In the genomic region with DNA sequence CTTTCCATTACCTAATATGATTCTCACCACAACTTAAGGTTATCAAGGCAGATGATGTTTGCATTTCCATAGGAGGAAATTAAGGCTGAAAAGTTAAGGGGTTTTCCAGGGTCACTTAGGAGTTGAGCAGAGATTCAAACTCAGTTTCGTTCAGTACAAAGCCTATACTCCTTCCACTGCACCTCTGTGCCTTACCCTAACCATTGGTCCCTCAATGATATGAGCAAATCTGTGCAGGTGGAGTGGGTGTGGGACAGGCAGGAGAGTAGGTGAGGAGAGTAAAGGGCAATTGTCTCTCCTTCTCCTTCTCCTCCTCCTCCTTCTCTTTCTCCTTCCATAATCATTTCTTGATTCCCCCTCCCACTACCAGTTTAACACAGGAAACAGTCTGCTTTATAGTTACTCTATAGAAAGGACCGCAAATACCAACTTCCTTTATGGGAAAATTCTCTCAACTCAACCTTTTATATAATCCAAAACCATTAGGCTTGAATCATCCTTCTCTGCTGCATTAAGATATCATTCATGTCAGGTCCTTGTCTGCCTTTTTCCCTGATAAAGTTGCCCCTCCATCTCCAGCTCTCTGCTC, we compare ENCODE assay signal across 23 cellular contexts. TPM values are rescaled to one million over a fixed set of nuclear protein-coding genes. Genes with fewer than 3 reads are reported as not detected.
A peak's percentile ranks its signal among the peaks of the same experiment; 100 is the strongest.
DNase-seq lines count a peak whose midpoint lies in the region; ATAC-seq and TF ChIP-seq lines count a peak whose summit lies in the region.
"Had no signal": no experiment of that assay in that cellular context is flagged by ENCODE, and none has a peak within 500 bp of the region (broad histone marks: within the 10 kb centered on the region; RNA-seq: fewer than 3 reads in every experiment).

No MANE protein-coding gene starts in this region.

- DNase-seq in CD4-positive, CD25-positive, alpha-beta regulatory T cell = no peak
- DNase-seq in activated CD8-positive, alpha-beta T cell treated with anti-CD3 and anti-CD28 coated beads for 36 hours = peak; percentile 15
- DNase-seq in mesendoderm (no peak), NCI-H526 treated with DMSO at 0.1 percent for 48 hours (lab: John Stamatoyannopoulos, UW) (no peak), psoas muscle (no peak), esophagus muscularis mucosa (ENCODE audit: extremely low spot score) (no peak)
- DNase-seq: activated CD4-positive, CD25-positive, alpha-beta regulatory T cell; adrenal gland; DMS79 treated with DMSO at 0.1 percent for 48 hours; endodermal cell; kidney glomerular epithelial cell; naive B cell; NCI-H1417; NCI-H524; right lobe of liver; SK-N-SH; T-helper 9 cell; trophoblast cell had no signal

- no peak overlapping the region for H4K5ac ChIP-seq in mesendoderm (ENCODE audit: low read length)

- H3K9me3 ChIP-seq in BLaER1 (no peaks in the 10 kb centered on the region), psoas muscle (no peaks in the 10 kb centered on the region), esophagus muscularis mucosa (no peaks in the 10 kb centered on the region)
- H3K9me3 ChIP-seq in CD4-positive, CD25-positive, alpha-beta regulatory T cell (ENCODE audit: control insufficient read depth in 2 of 2, low read length in 2 of 2) = no peaks in the 10 kb centered on the region
- H3K9me3 ChIP-seq: adrenal gland, right lobe of liver, SK-N-SH had no signal

- H3K4me1 ChIP-seq in BLaER1 (peaks cover 24% of the 10 kb centered on the region), mesendoderm (ENCODE audit: control insufficient read depth, low read depth, low read length) (peaks cover 3% of the 10 kb centered on the region), psoas muscle (no peaks in the 10 kb centered on the region), esophagus muscularis mucosa (peaks cover 0 to 16% (median 10%) of the 10 kb centered on the region in 4 donors)
- no peaks in the 10 kb centered on the region for H3K4me1 ChIP-seq in CD4-positive, CD25-positive, alpha-beta regulatory T cell (ENCODE audit: control insufficient read depth, insufficient read depth, low read length, poor library complexity, severe bottlenecking)
- H3K4me1 ChIP-seq: adrenal gland, right lobe of liver had no signal

- peak overlapping the region; percentile 82 for H2AK5ac ChIP-seq in mesendoderm (ENCODE audit: low read length)

- POLR2A ChIA-PET in activated CD8-positive, alpha-beta T cell treated with anti-CD3 and anti-CD28 coated beads for 36 hours (lab: Charles Lee) = no interaction called here

- no peak overlapping the region for H3K18ac ChIP-seq in mesendoderm (ENCODE audit: low read length)

- H3K9ac ChIP-seq in BLaER1 (no peak overlapping the region), mesendoderm (ENCODE audit: low read length) (no peak overlapping the region)
- H3K9ac ChIP-seq: SK-N-SH had no signal

- H3K4me3 ChIP-seq in BLaER1 (no peak overlapping the region), mesendoderm (ENCODE audit: low read length) (no peak overlapping the region), psoas muscle (no peak overlapping the region), esophagus muscularis mucosa (no peak overlapping the region)
- no peak overlapping the region for H3K4me3 ChIP-seq in CD4-positive, CD25-positive, alpha-beta regulatory T cell (ENCODE audit: low read depth, low read length)
- H3K4me3 ChIP-seq: adrenal gland, coronary artery, right lobe of liver had no signal

- peak overlapping the region; percentile 44 for H3K4me2 ChIP-seq in BLaER1
- H3K4me2 ChIP-seq in mesendoderm (ENCODE audit: low read length) = no peak overlapping the region
- H3K4me2 ChIP-seq: SK-N-SH had no signal

- CTCF ChIA-PET in activated CD8-positive, alpha-beta T cell treated with anti-CD3 and anti-CD28 coated beads for 36 hours (lab: Charles Lee) = interaction anchor here (1.0 to 3.4 kb wide), 5 partner anchors 9 to 635 kb away, joined by 3 to 18 read pairs (median 3); no protein-coding TSS in a partner anchor

- peak overlapping the region; percentile 31 for H3K56ac ChIP-seq in mesendoderm (ENCODE audit: low read length)

- H3K27ac Mint-ChIP-seq in CD4-positive, CD25-positive, alpha-beta regulatory T cell = peak overlapping the region in 2 of 3 donors; percentile 27 to 39
- peak overlapping the region; percentile 16 for H3K27ac Mint-ChIP-seq in activated CD8-positive, alpha-beta T cell treated with anti-CD3 and anti-CD28 coated beads for 36 hours
- H3K27ac Mint-ChIP-seq: endodermal cell; naive B cell; stimulated activated memory B cell treated with anti-CD40 and anti-IgM and Interleukin-4, amounts not matched to agents 10 μg/mL and 1 μg/mL and 100 μg/mL, for 72 hours had no signal

- H4K20me1 ChIP-seq in BLaER1 = no peaks in the 10 kb centered on the region

- peaks cover 4% of the 10 kb centered on the region for H3K27me3 Mint-ChIP-seq in CD4-positive, CD25-positive, alpha-beta regulatory T cell
- no peaks in the 10 kb centered on the region for H3K27me3 Mint-ChIP-seq in activated CD8-positive, alpha-beta T cell treated with anti-CD3 and anti-CD28 coated beads for 36 hours

- no peaks in the 10 kb centered on the region for H3K79me2 ChIP-seq in mesendoderm (ENCODE audit: control insufficient read depth, insufficient read depth, low read length)

- TF ChIP-seq EP300 in esophagus muscularis mucosa (IDR thresholded peaks at IDR 0.05) = no peak

- no CpG with 5 or more reads among the region's 2 CpGs for WGBS in mesendoderm (ENCODE audit: extremely low coverage, insufficient coverage, low lambda C conversion rate)
- 68 to 81% (median 73%) methylated on average over 2 of the region's 2 CpGs for WGBS in psoas muscle, 3 donors
- 73% methylated on average over 2 of the region's 2 CpGs for WGBS in esophagus muscularis mucosa

- H2BK120ac ChIP-seq in mesendoderm (ENCODE audit: low read depth, low read length) = no peak overlapping the region

- peak in 1 of 2 donors; percentile 22 for ATAC-seq in CD4-positive, CD25-positive, alpha-beta regulatory T cell (ENCODE audit: low read depth in 2 of 2)
- ATAC-seq in activated CD8-positive, alpha-beta T cell treated with anti-CD3 and anti-CD28 coated beads for 36 hours = peak; percentile 80
- ATAC-seq in psoas muscle = no peak
- ATAC-seq: HCT116; HepG2; right lobe of liver; stimulated activated memory B cell treated with anti-CD40 and anti-IgM and Interleukin-4, amounts not matched to agents 10 μg/mL and 1 μg/mL and 100 μg/mL, for 72 hours had no signal

- H3K9me3 Mint-ChIP-seq in CD4-positive, CD25-positive, alpha-beta regulatory T cell = peaks cover 0 to 1% (median 0%) of the 10 kb centered on the region in 7 donors
- H3K9me3 Mint-ChIP-seq in activated CD8-positive, alpha-beta T cell treated with anti-CD3 and anti-CD28 coated beads for 36 hours = no peaks in the 10 kb centered on the region
- H3K9me3 Mint-ChIP-seq: endodermal cell had no signal

- H3K23ac ChIP-seq in mesendoderm (ENCODE audit: low read length) = no peak overlapping the region

- no peak overlapping the region for H3K4me3 Mint-ChIP-seq in CD4-positive, CD25-positive, alpha-beta regulatory T cell
- H3K4me3 Mint-ChIP-seq in activated CD8-positive, alpha-beta T cell treated with anti-CD3 and anti-CD28 coated beads for 36 hours = no peak overlapping the region
- H3K4me3 Mint-ChIP-seq: endodermal cell; naive B cell; stimulated activated memory B cell treated with anti-CD40 and anti-IgM and Interleukin-4, amounts not matched to agents 10 μg/mL and 1 μg/mL and 100 μg/mL, for 72 hours had no signal

- H3K4me1 Mint-ChIP-seq in CD4-positive, CD25-positive, alpha-beta regulatory T cell = peaks cover 0 to 20% (median 14%) of the 10 kb centered on the region in 4 donors
- peaks cover 33% of the 10 kb centered on the region for H3K4me1 Mint-ChIP-seq in activated CD8-positive, alpha-beta T cell treated with anti-CD3 and anti-CD28 coated beads for 36 hours (ENCODE audit: low read depth)

- intact Hi-C loops in activated CD8-positive, alpha-beta T cell treated with anti-CD3 and anti-CD28 coated beads for 36 hours (cut with micrococcal nuclease) = loop anchor here (5.0 to 10.0 kb wide), 2 partner anchors 134 to 241 kb away; no protein-coding TSS in a partner anchor
- intact Hi-C loops in psoas muscle (cut with DNase I) (loop anchor here in 1 of 2 donors (10.0 kb wide), 1 partner anchor 416 kb away; no protein-coding TSS in a partner anchor), esophagus muscularis mucosa (cut with DNase I) (loop anchor here (5.0 kb wide), 1 partner anchor 346 kb away; no protein-coding TSS in a partner anchor)

- no peaks in the 10 kb centered on the region for H3K79me1 ChIP-seq in mesendoderm (ENCODE audit: low read length)

- no peak overlapping the region for H2BK5ac ChIP-seq in mesendoderm (ENCODE audit: low read length)

- H3K36me3 ChIP-seq in BLaER1 (no peaks in the 10 kb centered on the region), mesendoderm (ENCODE audit: control insufficient read depth, insufficient read depth, low read length) (no peaks in the 10 kb centered on the region), psoas muscle (ENCODE audit: insufficient read depth in 1 of 2, low read depth in 1 of 2) (no peaks in the 10 kb centered on the region), esophagus muscularis mucosa (no peaks in the 10 kb centered on the region)
- no peaks in the 10 kb centered on the region for H3K36me3 ChIP-seq in CD4-positive, CD25-positive, alpha-beta regulatory T cell (ENCODE audit: control insufficient read depth, insufficient read depth, low read length)
- H3K36me3 ChIP-seq: adrenal gland, right lobe of liver had no signal

- H3K27ac ChIP-seq in BLaER1 = no peak overlapping the region
- no peak overlapping the region for H3K27ac ChIP-seq in CD4-positive, CD25-positive, alpha-beta regulatory T cell (ENCODE audit: insufficient read depth, low read length, poor library complexity, severe bottlenecking)
- no peak overlapping the region for H3K27ac ChIP-seq in mesendoderm (ENCODE audit: low read depth, low read length)
- no peak overlapping the region for H3K27ac ChIP-seq in psoas muscle
- H3K27ac ChIP-seq in esophagus muscularis mucosa (replicated peaks in 1 of 4) = no peak overlapping the region
- H3K27ac ChIP-seq: adrenal gland, coronary artery, right lobe of liver had no signal

- no peaks in the 10 kb centered on the region for H3K36me3 Mint-ChIP-seq in CD4-positive, CD25-positive, alpha-beta regulatory T cell
- H3K36me3 Mint-ChIP-seq in activated CD8-positive, alpha-beta T cell treated with anti-CD3 and anti-CD28 coated beads for 36 hours (ENCODE audit: low read depth) = no peaks in the 10 kb centered on the region
- H3K36me3 Mint-ChIP-seq: naive B cell; stimulated activated memory B cell treated with anti-CD40 and anti-IgM and Interleukin-4, amounts not matched to agents 10 μg/mL and 1 μg/mL and 100 μg/mL, for 72 hours had no signal

- no peak for TF ChIP-seq POLR2A in esophagus muscularis mucosa (IDR thresholded peaks at IDR 0.05; ENCODE audit: low read depth)

- H3K4ac ChIP-seq in mesendoderm (ENCODE audit: low read depth, low read length) = no peak overlapping the region

- H3K27me3 ChIP-seq in BLaER1 (no peaks in the 10 kb centered on the region), mesendoderm (ENCODE audit: insufficient read depth, low read length, poor library complexity) (no peaks in the 10 kb centered on the region), psoas muscle (ENCODE audit: insufficient read depth in 3 of 3, low read length in 2 of 3) (no peaks in the 10 kb centered on the region), esophagus muscularis mucosa (no peaks in the 10 kb centered on the region)
- H3K27me3 ChIP-seq in CD4-positive, CD25-positive, alpha-beta regulatory T cell (ENCODE audit: control insufficient read depth, insufficient read depth, low read length) = peaks cover 2% of the 10 kb centered on the region
- H3K27me3 ChIP-seq: adrenal gland, right lobe of liver had no signal

- no peak for TF ChIP-seq CTCF in activated CD8-positive, alpha-beta T cell treated with anti-CD3 and anti-CD28 coated beads for 36 hours (IDR thresholded peaks at IDR 0.05)
- TF ChIP-seq CTCF in psoas muscle (IDR thresholded peaks at IDR 0.05) (no peak), esophagus muscularis mucosa (IDR thresholded peaks at IDR 0.05) (no peak)

- no peak overlapping the region for H4K8ac ChIP-seq in mesendoderm (ENCODE audit: low read depth, low read length)

- no peak overlapping the region for H2BK15ac ChIP-seq in mesendoderm (replicated peaks; ENCODE audit: low read depth)

RNA-seq across cellular contexts. Expression of a gene that starts 27.4 kb away (rescaled TPM):
- total RNA-seq in CD4-positive, CD25-positive, alpha-beta regulatory T cell = 3.9 TPM
- polyA plus RNA-seq in CD4-positive, CD25-positive, alpha-beta regulatory T cell = 10 to 100 TPM in 1 of 4 donors, 1 to 10 TPM in 3; 7.7 to 18.4 (median 8.7) TPM
- 10 to 100 TPM; 12.9 to 15.9 TPM for total RNA-seq in activated CD8-positive, alpha-beta T cell treated with anti-CD3 and anti-CD28 coated beads for 36 hours
- 23.8 TPM for polyA plus RNA-seq in mesendoderm (2013, experiment 1 of 2)
- polyA plus RNA-seq in mesendoderm (2013, experiment 2 of 2) = 24.5 TPM
- total RNA-seq in psoas muscle (1 to 10 TPM; 4.0 to 8.6 (median 6.4) TPM), esophagus muscularis mucosa (1 to 10 TPM; 3.0 to 7.9 (median 5.2) TPM)
- 1 to 10 TPM; 2.1 to 3.2 (median 3.1) TPM for polyA plus RNA-seq in psoas muscle
